1 cellular context compared by ENCODE assay signal in the genomic region with DNA sequence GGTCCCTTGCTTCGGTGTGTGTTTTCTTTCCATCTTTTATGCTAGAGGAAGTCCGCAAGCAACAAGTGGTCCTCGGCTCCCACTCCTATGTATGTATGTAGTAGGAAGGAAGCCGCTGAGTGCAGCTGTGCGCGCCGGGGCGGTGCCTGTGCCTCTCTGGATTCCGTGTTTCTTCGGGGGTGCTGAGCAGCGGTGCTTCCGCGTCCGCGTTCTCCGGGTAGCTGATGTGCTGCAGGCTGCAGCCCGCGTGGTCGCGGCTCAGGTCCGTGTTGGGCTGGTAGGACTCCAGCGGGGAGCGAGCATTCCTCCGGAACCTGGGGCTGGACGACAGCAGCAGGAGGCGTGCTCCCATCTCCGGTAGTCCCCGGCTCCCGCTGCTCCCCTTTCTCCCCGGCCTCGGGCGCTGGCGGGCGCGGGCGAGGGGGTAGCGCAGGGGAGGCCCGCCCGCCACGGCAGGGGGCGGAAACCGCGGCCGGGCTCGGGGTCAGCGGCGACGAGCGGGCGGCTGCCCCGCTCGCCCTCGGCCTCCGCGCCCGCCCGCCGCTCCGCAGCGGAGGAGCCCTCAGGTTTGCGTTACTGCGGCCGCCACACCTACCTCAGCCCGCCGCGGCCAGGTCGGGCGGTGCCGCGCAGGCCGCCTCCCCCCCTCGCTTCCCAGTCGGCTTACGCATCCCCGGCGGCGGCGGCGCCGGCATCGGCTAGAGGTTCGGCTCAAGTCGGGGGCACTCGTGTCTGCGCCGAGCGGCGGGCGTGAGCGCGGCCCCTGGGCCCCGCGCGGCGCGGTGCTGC.
A peak's percentile ranks its signal among the peaks of the same experiment; 100 is the strongest.
TF ChIP-seq lines count a peak whose summit lies in the region.

No MANE protein-coding gene starts in this region.

TF ChIP-seq in HEK293, 187 proteins besides CTCF, POLR2A, EP300 and RAD21 (continued from another document):
- TF ChIP-seq, protein P1, sequence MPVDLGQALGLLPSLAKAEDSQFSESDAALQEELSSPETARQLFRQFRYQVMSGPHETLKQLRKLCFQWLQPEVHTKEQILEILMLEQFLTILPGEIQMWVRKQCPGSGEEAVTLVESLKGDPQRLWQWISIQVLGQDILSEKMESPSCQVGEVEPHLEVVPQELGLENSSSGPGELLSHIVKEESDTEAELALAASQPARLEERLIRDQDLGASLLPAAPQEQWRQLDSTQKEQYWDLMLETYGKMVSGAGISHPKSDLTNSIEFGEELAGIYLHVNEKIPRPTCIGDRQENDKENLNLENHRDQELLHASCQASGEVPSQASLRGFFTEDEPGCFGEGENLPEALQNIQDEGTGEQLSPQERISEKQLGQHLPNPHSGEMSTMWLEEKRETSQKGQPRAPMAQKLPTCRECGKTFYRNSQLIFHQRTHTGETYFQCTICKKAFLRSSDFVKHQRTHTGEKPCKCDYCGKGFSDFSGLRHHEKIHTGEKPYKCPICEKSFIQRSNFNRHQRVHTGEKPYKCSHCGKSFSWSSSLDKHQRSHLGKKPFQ (tag by site-specific recombination; IDR thresholded peaks at IDR 0.05) = no peak
- no peak for TF ChIP-seq ZNF132 (tag by site-specific recombination; IDR thresholded peaks at IDR 0.05; ENCODE audit: borderline replicate concordance)
- TF ChIP-seq, protein P2, sequence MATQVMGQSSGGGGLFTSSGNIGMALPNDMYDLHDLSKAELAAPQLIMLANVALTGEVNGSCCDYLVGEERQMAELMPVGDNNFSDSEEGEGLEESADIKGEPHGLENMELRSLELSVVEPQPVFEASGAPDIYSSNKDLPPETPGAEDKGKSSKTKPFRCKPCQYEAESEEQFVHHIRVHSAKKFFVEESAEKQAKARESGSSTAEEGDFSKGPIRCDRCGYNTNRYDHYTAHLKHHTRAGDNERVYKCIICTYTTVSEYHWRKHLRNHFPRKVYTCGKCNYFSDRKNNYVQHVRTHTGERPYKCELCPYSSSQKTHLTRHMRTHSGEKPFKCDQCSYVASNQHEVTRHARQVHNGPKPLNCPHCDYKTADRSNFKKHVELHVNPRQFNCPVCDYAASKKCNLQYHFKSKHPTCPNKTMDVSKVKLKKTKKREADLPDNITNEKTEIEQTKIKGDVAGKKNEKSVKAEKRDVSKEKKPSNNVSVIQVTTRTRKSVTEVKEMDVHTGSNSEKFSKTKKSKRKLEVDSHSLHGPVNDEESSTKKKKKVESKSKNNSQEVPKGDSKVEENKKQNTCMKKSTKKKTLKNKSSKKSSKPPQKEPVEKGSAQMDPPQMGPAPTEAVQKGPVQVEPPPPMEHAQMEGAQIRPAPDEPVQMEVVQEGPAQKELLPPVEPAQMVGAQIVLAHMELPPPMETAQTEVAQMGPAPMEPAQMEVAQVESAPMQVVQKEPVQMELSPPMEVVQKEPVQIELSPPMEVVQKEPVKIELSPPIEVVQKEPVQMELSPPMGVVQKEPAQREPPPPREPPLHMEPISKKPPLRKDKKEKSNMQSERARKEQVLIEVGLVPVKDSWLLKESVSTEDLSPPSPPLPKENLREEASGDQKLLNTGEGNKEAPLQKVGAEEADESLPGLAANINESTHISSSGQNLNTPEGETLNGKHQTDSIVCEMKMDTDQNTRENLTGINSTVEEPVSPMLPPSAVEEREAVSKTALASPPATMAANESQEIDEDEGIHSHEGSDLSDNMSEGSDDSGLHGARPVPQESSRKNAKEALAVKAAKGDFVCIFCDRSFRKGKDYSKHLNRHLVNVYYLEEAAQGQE (tag by site-specific recombination; IDR thresholded peaks at IDR 0.05) = peak; percentile 34; the same call in 1 of the 2 replicates
- TF ChIP-seq ZNF600 (tag by site-specific recombination; IDR thresholded peaks at IDR 0.05) = peak; percentile 57
- TF ChIP-seq EGR2 (tag by site-specific recombination; IDR thresholded peaks at IDR 0.05; ENCODE audit: low read depth) = no peak
